15 cellular contexts compared by ENCODE assay signal in the genomic region with DNA sequence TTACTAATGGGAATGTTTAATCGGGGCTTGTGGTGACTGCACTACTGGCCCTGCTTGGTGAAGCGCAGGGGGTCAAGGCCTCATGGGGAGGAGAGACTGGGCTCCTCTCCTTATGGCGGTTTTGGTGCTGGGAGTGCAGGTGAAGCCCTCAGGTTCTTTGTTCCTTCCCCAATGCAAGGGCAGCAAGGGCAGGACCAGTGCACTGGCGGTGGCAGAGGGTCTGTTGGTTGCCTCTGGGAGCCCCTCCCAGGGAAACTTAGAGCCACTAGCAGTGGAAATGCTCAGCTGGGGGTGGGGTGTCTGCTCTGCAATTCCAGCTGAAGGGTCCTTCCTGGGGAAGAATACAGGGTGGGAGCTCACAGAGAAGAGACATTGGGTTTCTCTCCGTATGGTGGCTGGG.
A peak's percentile ranks its signal among the peaks of the same experiment; 100 is the strongest.
DNase-seq lines count a peak whose midpoint lies in the region; ATAC-seq and TF ChIP-seq lines count a peak whose summit lies in the region.
"Had no signal": no experiment of that assay in that cellular context is flagged by ENCODE, and none has a peak within 500 bp of the region (broad histone marks: within the 10 kb centered on the region; RNA-seq: fewer than 3 reads in every experiment).

No MANE protein-coding gene starts in this region.

- H3K27me3 ChIP-seq in GM23338 (ENCODE audit: insufficient read depth) (no peaks in the 10 kb centered on the region), layer of hippocampus (ENCODE audit: control insufficient read depth, insufficient read depth, low read length) (no peaks in the 10 kb centered on the region)

- H3K4me3 Mint-ChIP-seq in GM23338 (no peak overlapping the region), chondrocyte (ENCODE audit: unreplicated experiment) (no peak overlapping the region)
- H3K4me3 Mint-ChIP-seq: CD4-positive, alpha-beta T cell had no signal

- no peaks in the 10 kb centered on the region for H4K20me1 ChIP-seq in GM23338 (replicated peaks; ENCODE audit: insufficient read depth)

- H3K27ac Mint-ChIP-seq in GM23338 (no peak overlapping the region), chondrocyte (ENCODE audit: unreplicated experiment) (no peak overlapping the region)
- H3K27ac Mint-ChIP-seq: CD4-positive, alpha-beta T cell had no signal

- no peaks in the 10 kb centered on the region for H3K4me1 Mint-ChIP-seq in GM23338
- no peaks in the 10 kb centered on the region for H3K4me1 Mint-ChIP-seq in chondrocyte (ENCODE audit: low read depth)

- H3K27ac ChIP-seq in GM23338 (ENCODE audit: low read depth) = no peak overlapping the region
- H3K27ac ChIP-seq in layer of hippocampus (ENCODE audit: low read depth, low read length) = peak overlapping the region; percentile 60
- H3K27ac ChIP-seq in temporal lobe (ENCODE audit: low read depth, low read length) = peak overlapping the region; percentile 82
- H3K27ac ChIP-seq: 22Rv1, A549, C4-2B, HL-60 had no signal

- H3K27me3 Mint-ChIP-seq in GM23338 (ENCODE audit: insufficient read depth, low read depth, poor library complexity) (peaks cover 2% of the 10 kb centered on the region), chondrocyte (ENCODE audit: low read depth) (peaks cover 3% of the 10 kb centered on the region)
- H3K27me3 Mint-ChIP-seq: CD4-positive, alpha-beta T cell had no signal

- H3K9me3 Mint-ChIP-seq in GM23338 = peaks cover 17% of the 10 kb centered on the region
- H3K9me3 Mint-ChIP-seq in chondrocyte (ENCODE audit: low read depth) = peaks cover 2% of the 10 kb centered on the region
- H3K9me3 Mint-ChIP-seq: CD4-positive, alpha-beta T cell had no signal

- H3K36me3 Mint-ChIP-seq in GM23338 (ENCODE audit: low read depth) (peaks cover 9% of the 10 kb centered on the region), chondrocyte (ENCODE audit: low read depth) (no peaks in the 10 kb centered on the region)

- DNase-seq in GM23338 (ENCODE audit: low spot score) = no peak
- DNase-seq in chondrocyte (ENCODE audit: low spot score) = peak; percentile 56
- DNase-seq in NCI-H510A treated with DMSO at 0.1 percent for 48 hours (lab: John Stamatoyannopoulos, UW) = no peak
- no peak for DNase-seq in NK-92 (lab: John Stamatoyannopoulos, UW; ENCODE audit: unreplicated experiment)
- DNase-seq in T-helper 2 cell = no peak
- DNase-seq: AML-193; Caco-2; CD4-positive, alpha-beta T cell had no signal

- no peaks in the 10 kb centered on the region for H3K79me2 ChIP-seq in GM23338 (replicated peaks; ENCODE audit: insufficient read depth)

- no peaks in the 10 kb centered on the region; the same call in 1 of the 2 replicates for H3K36me3 ChIP-seq in GM23338 (ENCODE audit: insufficient read depth)
- H3K36me3 ChIP-seq: HAP-1 had no signal

- H2AFZ ChIP-seq in GM23338 = peak overlapping the region; percentile 80

- no peak overlapping the region for H3K4me2 ChIP-seq in GM23338
- H3K4me2 ChIP-seq: A549 had no signal

- H3K4me1 ChIP-seq in GM23338 (ENCODE audit: insufficient read depth) = no peaks in the 10 kb centered on the region
- H3K4me1 ChIP-seq: A549, Caco-2, HAP-1 had no signal

- ATAC-seq in GM23338 = no peak
- ATAC-seq: A549 had no signal

- no peaks in the 10 kb centered on the region for H3F3A ChIP-seq in GM23338 (replicated peaks; ENCODE audit: low read depth)

- H3K9me2 ChIP-seq in GM23338 (ENCODE audit: insufficient read depth) = no peaks in the 10 kb centered on the region

- no peak for TF ChIP-seq CTCF in GM23338 (conservative IDR thresholded peaks at IDR 0.05; ENCODE audit: low read depth in 2 of 2)
- TF ChIP-seq CTCF in chondrocyte (IDR thresholded peaks at IDR 0.05) = no peak

- H3K4me3 ChIP-seq in GM23338 = no peak overlapping the region
- H3K4me3 ChIP-seq: A549, HAP-1 had no signal

TF ChIP-seq in GM23338, 12 proteins besides CTCF, POLR2A, EP300 and RAD21 (continues in another document):
- TF ChIP-seq, protein P1, sequence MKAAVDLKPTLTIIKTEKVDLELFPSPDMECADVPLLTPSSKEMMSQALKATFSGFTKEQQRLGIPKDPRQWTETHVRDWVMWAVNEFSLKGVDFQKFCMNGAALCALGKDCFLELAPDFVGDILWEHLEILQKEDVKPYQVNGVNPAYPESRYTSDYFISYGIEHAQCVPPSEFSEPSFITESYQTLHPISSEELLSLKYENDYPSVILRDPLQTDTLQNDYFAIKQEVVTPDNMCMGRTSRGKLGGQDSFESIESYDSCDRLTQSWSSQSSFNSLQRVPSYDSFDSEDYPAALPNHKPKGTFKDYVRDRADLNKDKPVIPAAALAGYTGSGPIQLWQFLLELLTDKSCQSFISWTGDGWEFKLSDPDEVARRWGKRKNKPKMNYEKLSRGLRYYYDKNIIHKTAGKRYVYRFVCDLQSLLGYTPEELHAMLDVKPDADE (IDR thresholded peaks at IDR 0.05) = no peak
- TF ChIP-seq EZH2 (IDR thresholded peaks at IDR 0.05; ENCODE audit: low read depth, unreplicated experiment) (no peak), EZH2phosphoT487 (IDR thresholded peaks at IDR 0.05; ENCODE audit: unreplicated experiment) (no peak), ZNF114 (CRISPR knock-in tag; IDR thresholded peaks at IDR 0.05) (no peak), POLR2AphosphoS5 (IDR thresholded peaks at IDR 0.05; ENCODE audit: low read depth) (no peak), ZNF331 (CRISPR knock-in tag; IDR thresholded peaks at IDR 0.05; ENCODE audit: low read depth) (no peak), JUNB (IDR thresholded peaks at IDR 0.05; ENCODE audit: unreplicated experiment) (no peak), NANOG (IDR thresholded peaks at IDR 0.05; ENCODE audit: borderline replicate concordance) (no peak)
- TF ChIP-seq, protein P2, sequence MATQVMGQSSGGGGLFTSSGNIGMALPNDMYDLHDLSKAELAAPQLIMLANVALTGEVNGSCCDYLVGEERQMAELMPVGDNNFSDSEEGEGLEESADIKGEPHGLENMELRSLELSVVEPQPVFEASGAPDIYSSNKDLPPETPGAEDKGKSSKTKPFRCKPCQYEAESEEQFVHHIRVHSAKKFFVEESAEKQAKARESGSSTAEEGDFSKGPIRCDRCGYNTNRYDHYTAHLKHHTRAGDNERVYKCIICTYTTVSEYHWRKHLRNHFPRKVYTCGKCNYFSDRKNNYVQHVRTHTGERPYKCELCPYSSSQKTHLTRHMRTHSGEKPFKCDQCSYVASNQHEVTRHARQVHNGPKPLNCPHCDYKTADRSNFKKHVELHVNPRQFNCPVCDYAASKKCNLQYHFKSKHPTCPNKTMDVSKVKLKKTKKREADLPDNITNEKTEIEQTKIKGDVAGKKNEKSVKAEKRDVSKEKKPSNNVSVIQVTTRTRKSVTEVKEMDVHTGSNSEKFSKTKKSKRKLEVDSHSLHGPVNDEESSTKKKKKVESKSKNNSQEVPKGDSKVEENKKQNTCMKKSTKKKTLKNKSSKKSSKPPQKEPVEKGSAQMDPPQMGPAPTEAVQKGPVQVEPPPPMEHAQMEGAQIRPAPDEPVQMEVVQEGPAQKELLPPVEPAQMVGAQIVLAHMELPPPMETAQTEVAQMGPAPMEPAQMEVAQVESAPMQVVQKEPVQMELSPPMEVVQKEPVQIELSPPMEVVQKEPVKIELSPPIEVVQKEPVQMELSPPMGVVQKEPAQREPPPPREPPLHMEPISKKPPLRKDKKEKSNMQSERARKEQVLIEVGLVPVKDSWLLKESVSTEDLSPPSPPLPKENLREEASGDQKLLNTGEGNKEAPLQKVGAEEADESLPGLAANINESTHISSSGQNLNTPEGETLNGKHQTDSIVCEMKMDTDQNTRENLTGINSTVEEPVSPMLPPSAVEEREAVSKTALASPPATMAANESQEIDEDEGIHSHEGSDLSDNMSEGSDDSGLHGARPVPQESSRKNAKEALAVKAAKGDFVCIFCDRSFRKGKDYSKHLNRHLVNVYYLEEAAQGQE (IDR thresholded peaks at IDR 0.05; ENCODE audit: unreplicated experiment) = no peak
